ENCODE assay signal across 1 cellular context in genomic region chr16:83581082-83581481, GRCh38.
TF ChIP-seq lines count a peak whose summit lies in the region.

No MANE protein-coding gene starts in this region.

TF ChIP-seq in SK-N-SH, 30 proteins besides CTCF, POLR2A, EP300 and RAD21 (continued from another document):
- TF ChIP-seq USF1 (IDR thresholded peaks at IDR 0.05; ENCODE audit: borderline replicate concordance, low read depth) (no peak), CHD2 (IDR thresholded peaks at IDR 0.05; ENCODE audit: low read length, partially characterized antibody) (no peak), ELF1 (IDR thresholded peaks at IDR 0.05) (no peak), MXI1 (IDR thresholded peaks at IDR 0.05; ENCODE audit: low read depth, low read length) (no peak), TAF1 (IDR thresholded peaks at IDR 0.05; ENCODE audit: borderline replicate concordance, low read depth, low read length) (no peak), IRF3 (IDR thresholded peaks at IDR 0.05; ENCODE audit: low read depth, low read length) (no peak)
